In genomic region chr3:4721511-4721911, GRCh38 we compare ENCODE assay signal across 8 cellular contexts.
A peak's percentile ranks its signal among the peaks of the same experiment; 100 is the strongest.
DNase-seq lines count a peak whose midpoint lies in the region; ATAC-seq, FAIRE-seq and TF ChIP-seq lines count a peak whose summit lies in the region.

No MANE protein-coding gene starts in this region.

- H3K9me2 ChIP-seq in SK-N-SH: no peaks in the 10 kb centered on the region

- H3K27me3 ChIP-seq in SK-N-SH (ENCODE audit: insufficient read depth) (no peaks in the 10 kb centered on the region), prostate gland (replicated peaks; ENCODE audit: insufficient read depth) (no peaks in the 10 kb centered on the region)

- no peaks in the 10 kb centered on the region for H3K79me2 ChIP-seq in SK-N-SH (ENCODE audit: insufficient read depth)

- TF ChIP-seq CTCF in SK-N-SH (IDR thresholded peaks at IDR 0.05) (no peak), prostate gland (IDR thresholded peaks at IDR 0.05) (no peak)

- no peak for TF ChIP-seq RAD21 in SK-N-SH (IDR thresholded peaks at IDR 0.05; ENCODE audit: low read length)

- intact Hi-C loops in prostate gland (cut with DNase I): loop anchor here (5.0 kb wide), 1 partner anchor 256 kb away; the partner anchor contains the start of gene BHLHE40

- H3K9ac ChIP-seq in SK-N-SH: peak overlapping the region; percentile 64; the same call in 1 of the 2 replicates

- WGBS in SK-N-SH (ENCODE audit: low lambda C conversion rate): 48% methylated on average over 9 of the region's 9 CpGs
- 58% methylated on average over 9 of the region's 9 CpGs for WGBS in prostate gland

- no peak overlapping the region for H2AFZ ChIP-seq in SK-N-SH (ENCODE audit: low read depth)

- no peaks in the 10 kb centered on the region for H4K20me1 ChIP-seq in SK-N-SH (ENCODE audit: insufficient read depth)

- H3K9me3 ChIP-seq in SK-N-SH (no peaks in the 10 kb centered on the region), prostate gland (no peaks in the 10 kb centered on the region)

- H3K4me3 ChIP-seq in SK-N-SH (ENCODE audit: low read depth in 2 of 2, low read length in 1 of 2) (no peak overlapping the region), prostate gland (no peak overlapping the region)

- H3K36me3 ChIP-seq in SK-N-SH (replicated peaks in 1 of 2; ENCODE audit: control insufficient read depth in 1 of 2, insufficient read depth in 2 of 2, low read length in 1 of 2) (no peaks in the 10 kb centered on the region), prostate gland (no peaks in the 10 kb centered on the region)

- TF ChIP-seq POLR2A in prostate gland (IDR thresholded peaks at IDR 0.05): no peak

- no peak for FAIRE-seq in urothelium cell line (lab: Jason Lieb, UNC)

- H3F3A ChIP-seq in SK-N-SH (replicated peaks; ENCODE audit: insufficient read depth): peaks cover 23% of the 10 kb centered on the region

- peak overlapping the region; percentile 20; the same call in 1 of the 2 replicates for H3K4me2 ChIP-seq in SK-N-SH

- POLR2A ChIA-PET in SK-N-SH (lab: Yijun Ruan, JAX): interaction anchor here (0.8 kb wide), 1 partner anchor 275 kb away, joined by 3 read pairs; no protein-coding TSS in a partner anchor

- CTCF ChIA-PET in SK-N-SH (lab: Yijun Ruan, JAX): interaction anchor here (0.7 to 13.0 kb wide), 13 partner anchors 8 to 337 kb away, joined by 3 to 277 read pairs (median 5); partner anchors contain the start of gene BHLHE40

- H3K27ac ChIP-seq in SK-N-SH (ENCODE audit: low read depth in 2 of 2, low read length in 1 of 2): peak overlapping the region; percentile 70 to 94
- peak overlapping the region; percentile 59 for H3K27ac ChIP-seq in prostate gland

- TF ChIP-seq EP300 in SK-N-SH (IDR thresholded peaks at IDR 0.05; ENCODE audit: borderline replicate concordance in 1 of 2, low read depth in 1 of 2, low read length in 1 of 2): peak in 1 of 2 experiments; percentile 95; a peak in 2 of 4 replicates

- ATAC-seq in GM19467 (IDR thresholded peaks at IDR 0.05; ENCODE audit: unreplicated experiment): no peak

- H3K4me1 ChIP-seq in SK-N-SH (ENCODE audit: control insufficient read depth in 1 of 2, insufficient read depth in 2 of 2, low read depth in 1 of 2, low read length in 1 of 2) (peaks cover 34 to 42% of the 10 kb centered on the region in 2 experiments), prostate gland (replicated peaks) (peaks cover 8% of the 10 kb centered on the region)

- peak; percentile 74 for DNase-seq in AG20443 (ENCODE audit: low spot score)
- no peak for DNase-seq in SK-N-SH
- peak; percentile 33 for DNase-seq in fibroblast of gingiva (ENCODE audit: low read depth)
- no peak for DNase-seq in prostate gland (ENCODE audit: low spot score)
- DNase-seq in HPDE6-E6E7 (ENCODE audit: extremely low spot score): no peak
- DNase-seq in NOMO-1 treated with dmso at 0.1 percent for 144 hours (lab: John Stamatoyannopoulos, UW; ENCODE audit: unreplicated experiment): no peak
- DNase-seq in urothelium cell line (ENCODE audit: low spot score): no peak

TF ChIP-seq in SK-N-SH, 30 proteins besides CTCF, POLR2A, EP300 and RAD21 (continues in another document):
- TF ChIP-seq POLR2AphosphoS5 (IDR thresholded peaks at IDR 0.05; ENCODE audit: low read depth, low read length) (peak; percentile 57; the same call in 1 of the 2 replicates), TAF1 (IDR thresholded peaks at IDR 0.05; ENCODE audit: borderline replicate concordance, low read depth, low read length) (no peak), ZBTB33 (IDR thresholded peaks at IDR 0.05; ENCODE audit: borderline replicate concordance, low read depth) (0 out of 2 replicates have a peak, but pooled peaks have one; percentile 48), RFX5 (IDR thresholded peaks at IDR 0.05; ENCODE audit: low read length) (no peak), ELF1 (IDR thresholded peaks at IDR 0.05) (no peak), REST (IDR thresholded peaks at IDR 0.05; ENCODE audit: low read depth, low read length) (no peak), SIN3A (IDR thresholded peaks at IDR 0.05; ENCODE audit: borderline replicate concordance, low read depth, low read length) (peak; percentile 45; the same call in 1 of the 2 replicates), EZH2phosphoT487 (IDR thresholded peaks at IDR 0.05; ENCODE audit: borderline replicate concordance, low read depth) (no peak), CHD2 (IDR thresholded peaks at IDR 0.05; ENCODE audit: low read length, partially characterized antibody) (no peak), MEF2A (IDR thresholded peaks at IDR 0.05; ENCODE audit: borderline replicate concordance, low read depth) (0 out of 2 replicates have a peak, but pooled peaks have one; percentile 21), SMC3 (IDR thresholded peaks at IDR 0.05; ENCODE audit: low read depth, low read length) (no peak), GATA2 (CRISPR knock-in tag; IDR thresholded peaks at IDR 0.05) (no peak), TEAD4 (IDR thresholded peaks at IDR 0.05; ENCODE audit: borderline replicate concordance, insufficient read depth) (peak; percentile 94), GABPA (IDR thresholded peaks at IDR 0.05; ENCODE audit: low read depth) (no peak)
- TF ChIP-seq, protein P1, sequence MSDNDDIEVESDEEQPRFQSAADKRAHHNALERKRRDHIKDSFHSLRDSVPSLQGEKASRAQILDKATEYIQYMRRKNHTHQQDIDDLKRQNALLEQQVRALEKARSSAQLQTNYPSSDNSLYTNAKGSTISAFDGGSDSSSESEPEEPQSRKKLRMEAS (IDR thresholded peaks at IDR 0.05; ENCODE audit: low read depth): 0 out of 2 replicates have a peak, but pooled peaks have one; percentile 41
- TF ChIP-seq, protein P2, sequence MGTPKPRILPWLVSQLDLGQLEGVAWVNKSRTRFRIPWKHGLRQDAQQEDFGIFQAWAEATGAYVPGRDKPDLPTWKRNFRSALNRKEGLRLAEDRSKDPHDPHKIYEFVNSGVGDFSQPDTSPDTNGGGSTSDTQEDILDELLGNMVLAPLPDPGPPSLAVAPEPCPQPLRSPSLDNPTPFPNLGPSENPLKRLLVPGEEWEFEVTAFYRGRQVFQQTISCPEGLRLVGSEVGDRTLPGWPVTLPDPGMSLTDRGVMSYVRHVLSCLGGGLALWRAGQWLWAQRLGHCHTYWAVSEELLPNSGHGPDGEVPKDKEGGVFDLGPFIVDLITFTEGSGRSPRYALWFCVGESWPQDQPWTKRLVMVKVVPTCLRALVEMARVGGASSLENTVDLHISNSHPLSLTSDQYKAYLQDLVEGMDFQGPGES (IDR thresholded peaks at IDR 0.05; ENCODE audit: low read depth, low read length): no peak
- TF ChIP-seq, protein P3, sequence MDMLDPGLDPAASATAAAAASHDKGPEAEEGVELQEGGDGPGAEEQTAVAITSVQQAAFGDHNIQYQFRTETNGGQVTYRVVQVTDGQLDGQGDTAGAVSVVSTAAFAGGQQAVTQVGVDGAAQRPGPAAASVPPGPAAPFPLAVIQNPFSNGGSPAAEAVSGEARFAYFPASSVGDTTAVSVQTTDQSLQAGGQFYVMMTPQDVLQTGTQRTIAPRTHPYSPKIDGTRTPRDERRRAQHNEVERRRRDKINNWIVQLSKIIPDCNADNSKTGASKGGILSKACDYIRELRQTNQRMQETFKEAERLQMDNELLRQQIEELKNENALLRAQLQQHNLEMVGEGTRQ (IDR thresholded peaks at IDR 0.05; ENCODE audit: borderline replicate concordance, low read depth, low read length): no peak
- TF ChIP-seq, protein P4, sequence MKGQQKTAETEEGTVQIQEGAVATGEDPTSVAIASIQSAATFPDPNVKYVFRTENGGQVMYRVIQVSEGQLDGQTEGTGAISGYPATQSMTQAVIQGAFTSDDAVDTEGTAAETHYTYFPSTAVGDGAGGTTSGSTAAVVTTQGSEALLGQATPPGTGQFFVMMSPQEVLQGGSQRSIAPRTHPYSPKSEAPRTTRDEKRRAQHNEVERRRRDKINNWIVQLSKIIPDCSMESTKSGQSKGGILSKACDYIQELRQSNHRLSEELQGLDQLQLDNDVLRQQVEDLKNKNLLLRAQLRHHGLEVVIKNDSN (IDR thresholded peaks at IDR 0.05; ENCODE audit: borderline replicate concordance, low read depth): no peak

Comparison
In these comparisons a context has a peak if more than half of its experiments do, and no peak if none do; other contexts are left out.
1. DNase-seq: peak in AG20443 (single experiment) and fibroblast of gingiva (single experiment); none in SK-N-SH (single experiment), prostate gland (single experiment), HPDE6-E6E7 (single experiment), NOMO-1 treated with dmso at 0.1 percent for 144 hours (single experiment) and urothelium cell line (single experiment).